8 cellular contexts compared by ENCODE assay signal in the genomic region with DNA sequence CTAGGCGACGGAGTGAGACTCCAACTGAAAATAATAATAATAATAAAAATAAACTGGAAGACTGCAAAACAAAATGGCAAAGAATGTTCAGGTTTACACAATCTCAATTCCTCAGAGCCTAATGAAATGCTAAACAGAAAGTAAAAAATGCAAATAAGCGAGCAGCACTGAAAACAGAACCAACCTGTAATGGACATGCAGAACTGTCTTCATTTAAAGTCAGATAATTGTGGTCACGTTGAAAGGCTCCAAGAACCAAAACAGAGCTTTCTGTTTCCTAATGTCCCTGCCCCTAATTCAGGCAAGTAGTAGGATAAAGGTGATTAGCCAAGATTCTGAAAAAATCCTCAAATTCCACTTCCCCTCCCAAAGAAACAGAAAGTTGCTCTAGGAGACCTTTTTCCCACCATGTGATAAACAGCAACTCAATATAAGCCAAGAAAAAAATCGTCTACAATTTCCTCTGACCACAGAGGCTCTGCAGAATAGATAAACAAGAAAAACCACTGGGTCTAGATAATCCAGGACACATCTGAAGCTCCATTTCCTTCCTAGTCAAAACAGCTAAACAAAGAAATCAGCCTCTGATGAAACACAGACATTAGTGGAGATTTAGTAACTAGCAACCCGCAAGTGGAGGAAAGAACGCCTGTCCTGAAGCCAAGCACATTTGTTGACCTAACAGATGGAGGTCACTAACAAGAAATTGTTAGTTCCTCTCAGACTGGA. TPM values are rescaled to one million over a fixed set of nuclear protein-coding genes. Genes with fewer than 3 reads are reported as not detected.
DNase-seq lines count a peak whose midpoint lies in the region; ATAC-seq, FAIRE-seq and TF ChIP-seq lines count a peak whose summit lies in the region.

No MANE protein-coding gene starts in this region.

- DNase-seq in A549 (ENCODE audit: low read depth in 1 of 2, low spot score in 1 of 2) (no peak), HepG2 (ENCODE audit: low spot score) (peak; percentile 29), vagina (ENCODE audit: extremely low spot score in 2 of 2) (no peak), aorta (no peak), NCI-H1436 (lab: John Stamatoyannopoulos, UW) (no peak)
- no peak for DNase-seq in activated CD8-positive, alpha-beta T cell treated with anti-CD3 and anti-CD28 coated beads for 36 hours

- peaks cover 24% of the 10 kb centered on the region for H3K4me1 Mint-ChIP-seq in activated CD8-positive, alpha-beta T cell treated with anti-CD3 and anti-CD28 coated beads for 36 hours (ENCODE audit: low read depth)

- H3K9ac ChIP-seq in HepG2 (ENCODE audit: insufficient read depth, low read depth, low read length) = peak overlapping the region; percentile 23; the same call in 1 of the 2 replicates

- ATAC-seq in A549 = no peak
- peak; percentile 18 for ATAC-seq in GM18511 (IDR thresholded peaks at IDR 0.05; ENCODE audit: unreplicated experiment)
- ATAC-seq in HG03521 (IDR thresholded peaks at IDR 0.05; ENCODE audit: unreplicated experiment) = peak; percentile 22
- ATAC-seq in activated CD8-positive, alpha-beta T cell treated with anti-CD3 and anti-CD28 coated beads for 36 hours = no peak
- no peak for ATAC-seq in HepG2
- ATAC-seq in aorta (ENCODE audit: low FRiP score) = no peak

- no peak for FAIRE-seq in A549 (lab: Jason Lieb, UNC)
- FAIRE-seq in HepG2 (lab: Jason Lieb, UNC) = peak; percentile 8

- in situ Hi-C loops in HepG2 (cut with HindIII; ENCODE audit: extremely low pct_ligation_motif_present, low pct_unique_long_range_greater_than_20kb) = no loop called here

- CTCF ChIA-PET in A549 (lab: Yijun Ruan, JAX) (interaction anchor here (1.0 to 1.6 kb wide), 4 partner anchors 9 to 337 kb away, joined by 3 to 6 read pairs (median 4); no protein-coding TSS in a partner anchor), HepG2 (lab: Yijun Ruan, JAX; ENCODE audit: low intra/inter-chr PET ratio, low total read pairs) (no interaction called here)
- CTCF ChIA-PET in activated CD8-positive, alpha-beta T cell treated with anti-CD3 and anti-CD28 coated beads for 36 hours (lab: Charles Lee) = no interaction called here

- H3K79me2 ChIP-seq in HepG2 (ENCODE audit: insufficient read depth, low read length) = peaks cover 78% of the 10 kb centered on the region

- TF ChIP-seq CTCF in A549 (IDR thresholded peaks at IDR 0.05) = no peak
- no peak for TF ChIP-seq CTCF in activated CD8-positive, alpha-beta T cell treated with anti-CD3 and anti-CD28 coated beads for 36 hours (IDR thresholded peaks at IDR 0.05)
- TF ChIP-seq CTCF in HepG2 (CRISPR knock-in tag; IDR thresholded peaks at IDR 0.05) = no peak
- TF ChIP-seq CTCF in vagina (IDR thresholded peaks at IDR 0.05) = no peak

- whole genome bisulfite sequencing in A549 (ENCODE audit: missing lambda C conversion rate) = 84% methylated on average over 7 of the region's 7 CpGs
- WGBS in HepG2 (ENCODE audit: low lambda C conversion rate) = 71% methylated on average over 7 of the region's 7 CpGs
- WGBS in aorta, 2 donors = 66 to 74% methylated on average over 7 of the region's 7 CpGs

- H2AFZ ChIP-seq in HepG2 (ENCODE audit: low read length) = no peak overlapping the region

- peak overlapping the region; percentile 39 for H3K4me3 Mint-ChIP-seq in activated CD8-positive, alpha-beta T cell treated with anti-CD3 and anti-CD28 coated beads for 36 hours

- no peak for TF ChIP-seq RAD21 in A549 (conservative IDR thresholded peaks at IDR 0.05 in 1 of 2, IDR thresholded peaks at IDR 0.05 in 1 of 2)
- TF ChIP-seq RAD21 in HepG2 (CRISPR knock-in tag; IDR thresholded peaks at IDR 0.05) = no peak

- no peaks in the 10 kb centered on the region; a peak in 1 of 5 replicates for H3K27me3 ChIP-seq in HepG2 (ENCODE audit: control insufficient read depth in 1 of 2, insufficient read depth in 2 of 2, low read length in 2 of 2)
- no peaks in the 10 kb centered on the region for H3K27me3 ChIP-seq in vagina
- H3K27me3 ChIP-seq in aorta (ENCODE audit: control insufficient read depth in 1 of 2, insufficient read depth in 2 of 2, low read length in 1 of 2) = no peaks in the 10 kb centered on the region

- TF ChIP-seq EP300 in A549 (IDR thresholded peaks at IDR 0.05) (no peak), HepG2 (IDR thresholded peaks at IDR 0.05; ENCODE audit: low read depth in 2 of 2, low read length in 2 of 2) (no peak), HepG2 (CRISPR knock-in tag; IDR thresholded peaks at IDR 0.05; ENCODE audit: borderline replicate concordance) (no peak)

- H3K4me1 ChIP-seq in A549 (peaks cover 37% of the 10 kb centered on the region), HepG2 (ENCODE audit: insufficient read depth, low read length) (peaks cover 52% of the 10 kb centered on the region), vagina (peaks cover 41% of the 10 kb centered on the region), aorta (ENCODE audit: control insufficient read depth in 1 of 2, insufficient read depth in 2 of 2, low read length in 2 of 2) (no peaks in the 10 kb centered on the region)

- H4K20me1 ChIP-seq in HepG2 (ENCODE audit: insufficient read depth, low read length) = no peaks in the 10 kb centered on the region

- H3K27ac Mint-ChIP-seq in activated CD8-positive, alpha-beta T cell treated with anti-CD3 and anti-CD28 coated beads for 36 hours = no peak overlapping the region

- H3K9me3 Mint-ChIP-seq in activated CD8-positive, alpha-beta T cell treated with anti-CD3 and anti-CD28 coated beads for 36 hours = no peaks in the 10 kb centered on the region

- intact Hi-C loops in activated CD8-positive, alpha-beta T cell treated with anti-CD3 and anti-CD28 coated beads for 36 hours (cut with micrococcal nuclease) = loop anchor here (5.0 to 10.0 kb wide), 3 partner anchors 113 to 355 kb away; a partner anchor contains a TSS
- intact Hi-C loops in HepG2 (cut with micrococcal nuclease; ENCODE audit: unreplicated experiment) = loop anchor here (5.0 kb wide), 2 partner anchors 338 to 1468 kb away; no protein-coding TSS in a partner anchor
- intact Hi-C loops in vagina (cut with DNase I) = loop anchor here (10.0 kb wide), 2 partner anchors 115 to 335 kb away; a partner anchor contains a TSS
- intact Hi-C loops in aorta (cut with DNase I) = loop anchor here (5.0 kb wide), 2 partner anchors 113 to 353 kb away; a partner anchor contains a TSS

- POLR2A ChIA-PET in A549 (lab: Yijun Ruan, JAX) = no interaction called here
- POLR2A ChIA-PET in activated CD8-positive, alpha-beta T cell treated with anti-CD3 and anti-CD28 coated beads for 36 hours (lab: Charles Lee) = no interaction called here
- POLR2A ChIA-PET in HepG2 (lab: Yijun Ruan, JAX) = interaction anchor here (0.7 kb wide), 1 partner anchor 43 kb away, joined by 4 read pairs; no protein-coding TSS in a partner anchor

- BruUV-seq in HepG2 (replicated peaks; lab: Mats Ljungman, UMichigan) = no TSS peak

- H3K27me3 Mint-ChIP-seq in activated CD8-positive, alpha-beta T cell treated with anti-CD3 and anti-CD28 coated beads for 36 hours = no peaks in the 10 kb centered on the region

- no peak overlapping the region for H3K4me3 ChIP-seq in A549
- peak overlapping the region in 1 of 3 experiments; percentile 18; a peak in 1 of 6 replicates for H3K4me3 ChIP-seq in HepG2 (replicated peaks in 1 of 3; ENCODE audit: insufficient read depth in 1 of 3, low read depth in 2 of 3, low read length in 3 of 3)
- peak overlapping the region in 1 of 2 donors; percentile 26 for H3K4me3 ChIP-seq in vagina
- no peak overlapping the region for H3K4me3 ChIP-seq in aorta (ENCODE audit: low read length in 2 of 2)

- H3K9me3 ChIP-seq in A549 (no peaks in the 10 kb centered on the region), HepG2 (ENCODE audit: low read length) (no peaks in the 10 kb centered on the region), vagina (no peaks in the 10 kb centered on the region), aorta (ENCODE audit: control insufficient read depth, low read length) (no peaks in the 10 kb centered on the region)

- peaks cover 14% of the 10 kb centered on the region for H3K36me3 Mint-ChIP-seq in activated CD8-positive, alpha-beta T cell treated with anti-CD3 and anti-CD28 coated beads for 36 hours (ENCODE audit: low read depth)

- no peak for TF ChIP-seq POLR2A in A549 (IDR thresholded peaks at IDR 0.05; ENCODE audit: low read length)
- no peak for TF ChIP-seq POLR2A in HepG2 (IDR thresholded peaks at IDR 0.05; ENCODE audit: insufficient read depth in 1 of 2, low read depth in 2 of 2, low read length in 2 of 2)
- TF ChIP-seq POLR2A in vagina (IDR thresholded peaks at IDR 0.05) = no peak

- H3K36me3 ChIP-seq in HepG2 (replicated peaks in 1 of 2; ENCODE audit: control insufficient read depth in 1 of 2, insufficient read depth in 2 of 2, low read length in 2 of 2) (no peaks in the 10 kb centered on the region), vagina (no peaks in the 10 kb centered on the region), aorta (ENCODE audit: control insufficient read depth in 1 of 2, insufficient read depth in 2 of 2, low read length in 1 of 2) (no peaks in the 10 kb centered on the region)

- peak overlapping the region in 1 of 2 experiments; percentile 11; a peak in 1 of 6 replicates for H3K27ac ChIP-seq in A549
- peak overlapping the region; percentile 25 for H3K27ac ChIP-seq in HepG2 (ENCODE audit: extremely low read length, insufficient read depth, low read length)
- H3K27ac ChIP-seq in vagina = peak overlapping the region; percentile 43
- H3K27ac ChIP-seq in aorta (ENCODE audit: low read depth in 1 of 2, low read length in 2 of 2) = no peak overlapping the region

- peak overlapping the region; percentile 38 for H3K4me2 ChIP-seq in A549
- peak overlapping the region; percentile 97 for H3K4me2 ChIP-seq in HepG2 (ENCODE audit: low read depth, low read length)

RNA-seq across cellular contexts. Expression of a gene that starts 3.0 kb away (rescaled TPM):
- polyA plus RNA-seq in A549 (2011; rRNA removed) (28.0 and 38.0 TPM in 2 replicates), A549 (2017; fragmentation: RNase III; extraction: RNeasy Plus Mini Kit Qiagen cat#74134 plus additional on column Dnase treatment) (24.2 to 28.5 TPM (median 26.1 TPM) in 3 replicates), HepG2 (2011; rRNA removed) (6.0 and 9.5 TPM in 2 replicates), aorta (10 to 100 TPM in 1 of 2 donors, 1 to 10 TPM in 1; 8.8 to 23.8 TPM)
- polyA plus RNA-seq in A549 (2012; cell fraction: cytosol; rRNA removed) = 7.2 and 8.8 TPM in 2 replicates
- 6.9 and 7.6 TPM in 2 replicates for polyA plus RNA-seq in A549 (2012; cell fraction: nucleus; rRNA removed)
- 9.3 and 11.2 TPM in 2 replicates for polyA minus RNA-seq in A549 (2011; rRNA and poly(A)+ RNA removed)
- 10 to 100 TPM; 51.0 to 55.8 TPM for total RNA-seq in activated CD8-positive, alpha-beta T cell treated with anti-CD3 and anti-CD28 coated beads for 36 hours
- total RNA-seq in HepG2 (2016; rRNA removed; fragmentation: Illumina TruSeq; extraction: Trizol) (36.4 and 54.6 TPM in 2 replicates), vagina (18.7 TPM), aorta (10 to 100 TPM; 15.5 to 31.4 TPM)
- 8.5 and 9.1 TPM in 2 replicates for total RNA-seq in HepG2 (2016; cell fraction: cytosol; rRNA removed; fragmentation: Illumina TruSeq; extraction: Trizol; ENCODE audit: low read depth)
- 43.2 and 47.0 TPM in 2 replicates for total RNA-seq in HepG2 (2016; cell fraction: insoluble cytoplasmic fraction; rRNA removed; fragmentation: Illumina TruSeq; extraction: Trizol)
- total RNA-seq in HepG2 (2016; cell fraction: membrane; rRNA removed; fragmentation: Illumina TruSeq; extraction: Trizol) = 17.8 and 23.3 TPM in 2 replicates
- total RNA-seq in HepG2 (2016; cell fraction: nucleus; rRNA removed; fragmentation: Illumina TruSeq; extraction: Trizol) = 48.9 and 51.7 TPM in 2 replicates
- polyA plus RNA-seq in HepG2 (2011; cell fraction: cytosol; rRNA removed) = 2.6 and 4.0 TPM in 2 replicates
- 7.0 and 8.2 TPM in 2 replicates for polyA plus RNA-seq in HepG2 (2011; cell fraction: nucleus; rRNA removed)
- 6.4 and 10.4 TPM in 2 replicates for polyA plus RNA-seq in HepG2 (2012)
- 0.81 and 1.1 TPM in 2 replicates for polyA plus RNA-seq in HepG2 (2016; cell fraction: cytosol; fragmentation: Illumina TruSeq; extraction: Trizol; ENCODE audit: low read depth)
- polyA plus RNA-seq in HepG2 (2016; cell fraction: insoluble cytoplasmic fraction; fragmentation: Illumina TruSeq; extraction: Trizol; ENCODE audit: low read depth) = 28.2 and 30.5 TPM in 2 replicates
- polyA plus RNA-seq in HepG2 (2016; cell fraction: membrane; fragmentation: Illumina TruSeq; extraction: Trizol; ENCODE audit: low read depth) = 3.1 and 3.3 TPM in 2 replicates
- 46.2 and 47.8 TPM in 2 replicates for polyA plus RNA-seq in HepG2 (2016; cell fraction: nucleus; fragmentation: Illumina TruSeq; extraction: Trizol; ENCODE audit: insufficient read depth, low read depth)
- 3.7 and 14.3 TPM in 2 replicates for polyA minus RNA-seq in HepG2 (2011; rRNA and poly(A)+ RNA removed; ENCODE audit: low replicate concordance)
- 11.9 and 13.0 TPM in 2 replicates for polyA minus RNA-seq in HepG2 (2011; cell fraction: cytosol; rRNA and poly(A)+ RNA removed)
- 40.9 and 50.1 TPM in 2 replicates for polyA minus RNA-seq in HepG2 (2011; cell fraction: nucleus; rRNA and poly(A)+ RNA removed)

Comparison
In these comparisons a context has a peak if more than half of its experiments do, and no peak if none do; other contexts are left out.
1. ATAC-seq: peak in GM18511 (single experiment) and HG03521 (single experiment); none in A549 (0 of 2), activated CD8-positive, alpha-beta T cell treated with anti-CD3 and anti-CD28 coated beads for 36 hours (single experiment), HepG2 (single experiment) and aorta (single experiment).
2. H3K27ac ChIP-seq: peak in HepG2 (single experiment) and vagina (single experiment); none in aorta (0 of 2).